Comparison of ENCODE assay signal across 8 cellular contexts in genomic region chr1:150162862-150163706, GRCh38.
DNase-seq lines count a peak whose midpoint lies in the region; ATAC-seq and TF ChIP-seq lines count a peak whose summit lies in the region.

No MANE protein-coding gene starts in this region.

- H3K4me3 Mint-ChIP-seq in memory B cell = peak overlapping the region; percentile 86

- peak overlapping the region; percentile 97 for H3K27ac Mint-ChIP-seq in memory B cell

- peaks cover 7% of the 10 kb centered on the region for H3K36me3 Mint-ChIP-seq in memory B cell

- H3K4me1 Mint-ChIP-seq in memory B cell = peaks cover 65% of the 10 kb centered on the region

- H3K9me3 Mint-ChIP-seq in memory B cell = no peaks in the 10 kb centered on the region

- peak; percentile 82 for DNase-seq in D341Med (ENCODE audit: low spot score)
- DNase-seq in LNCaP clone FGC (ENCODE audit: low read depth) = peak; percentile 69
- peak; percentile 83 for DNase-seq in SKM-1 (lab: John Stamatoyannopoulos, UW; ENCODE audit: unreplicated experiment)
- peak; percentile 96 for DNase-seq in epidermal melanocyte (ENCODE audit: insufficient read length, low spot score)
- DNase-seq in memory B cell (ENCODE audit: low spot score in 2 of 2) = no peak
- peak; percentile 78 for DNase-seq in superior temporal gyrus (ENCODE audit: extremely low spot score)
- DNase-seq in activated CD4-positive, CD25-positive, alpha-beta regulatory T cell treated with anti-CD3 and anti-CD28 coated beads, Interleukin-2, amount 50 U/mL, for 72 hours = no peak

- TF ChIP-seq CTCF in LNCaP clone FGC (IDR thresholded peaks at IDR 0.05; ENCODE audit: control insufficient read depth, extremely low read depth, insufficient read depth) = no peak

- no peak overlapping the region for H3K4me3 ChIP-seq in LNCaP clone FGC (ENCODE audit: low read depth, low read length)

- ATAC-seq in GM19395 (IDR thresholded peaks at IDR 0.05; ENCODE audit: unreplicated experiment) = peak; percentile 36
- ATAC-seq in memory B cell (ENCODE audit: low read depth) = peak; percentile 18

- no peaks in the 10 kb centered on the region for H3K27me3 Mint-ChIP-seq in memory B cell

Comparison
In these comparisons a context has a peak if more than half of its experiments do, and no peak if none do; other contexts are left out.
1. DNase-seq: peak in D341Med (single experiment), LNCaP clone FGC (single experiment), SKM-1 (single experiment), epidermal melanocyte (single experiment) and superior temporal gyrus (single experiment); none in memory B cell (0 of 2) and activated CD4-positive, CD25-positive, alpha-beta regulatory T cell treated with anti-CD3 and anti-CD28 coated beads, Interleukin-2, amount 50 U/mL, for 72 hours (single experiment).